Comparison of ENCODE assay signal across 20 cellular contexts in genomic region chr6:11701568-11701967, GRCh38.
DNase-seq lines count a peak whose midpoint lies in the region; ATAC-seq, FAIRE-seq and TF ChIP-seq lines count a peak whose summit lies in the region.
"Had no signal": no experiment of that assay in that cellular context is flagged by ENCODE, and none has a peak within 500 bp of the region (broad histone marks: within the 10 kb centered on the region; RNA-seq: fewer than 3 reads in every experiment).

No MANE protein-coding gene starts in this region.

- H3K27ac Mint-ChIP-seq in MCF 10A (ENCODE audit: low read depth, unreplicated experiment), result no peak overlapping the region
- H3K27ac Mint-ChIP-seq in dendritic cell treated with granulocyte-macrophage colony-stimulating factor and Interleukin-4, amounts not matched to agents 40 ng/mL and 50 ng/mL, for 4 days, result peak overlapping the region; percentile 26

- peaks cover 6% of the 10 kb centered on the region for H3K36me3 Mint-ChIP-seq in MCF 10A (ENCODE audit: insufficient read depth, unreplicated experiment)
- H3K36me3 Mint-ChIP-seq in dendritic cell treated with granulocyte-macrophage colony-stimulating factor and Interleukin-4, amounts not matched to agents 40 ng/mL and 50 ng/mL, for 4 days (ENCODE audit: low read depth), result no peaks in the 10 kb centered on the region

- ATAC-seq in PC-3, result no peak; the same call in 1 of the 2 replicates

- no TSS peak for BruUV-seq in MCF 10A (replicated peaks; lab: Mats Ljungman, UMichigan)
- no TSS peak for BruUV-seq in PC-3 (replicated peaks; lab: Mats Ljungman, UMichigan)

- 83 to 99% methylated on average over 6 of the region's 6 CpGs for WGBS in thyroid gland, 2 donors
- WGBS in small intestine, 3 donors, result 86 to 93% (median 87%) methylated on average over 6 of the region's 6 CpGs

- DNase-seq in MCF 10A (ENCODE audit: unreplicated experiment) (peak; percentile 20), breast epithelium (ENCODE audit: low spot score in 2 of 2) (no peak), PC-3 (peak; percentile 7), thyroid gland (no peak), small intestine (no peak), cardiac septum (ENCODE audit: low spot score) (no peak)
- DNase-seq in stimulated activated CD8-positive, alpha-beta memory T cell treated with anti-CD3 and anti-CD28 coated beads, Interleukin-4, amount 100 ng/mL, for 48 hours, result no peak
- DNase-seq: DMS79, H7, HFFc6, Karpas-422, NCI-H1417, NCI-H187 treated with DMSO at 0.1 percent for 48 hours, NCI-H2227 treated with DMSO at 0.1 percent for 48 hours, NCI-H510A treated with DMSO at 0.1 percent for 48 hours, NCI-H82, SJCRH30 had no signal

- H3K27me3 ChIP-seq in breast epithelium (no peaks in the 10 kb centered on the region), PC-3 (ENCODE audit: low read length) (no peaks in the 10 kb centered on the region), thyroid gland (no peaks in the 10 kb centered on the region), small intestine (ENCODE audit: control insufficient read depth in 2 of 2, insufficient read depth in 2 of 2, low read length in 2 of 2) (no peaks in the 10 kb centered on the region)
- H3K27me3 ChIP-seq: SJCRH30 had no signal

- intact Hi-C loops in MCF 10A (cut with micrococcal nuclease), result loop anchor here (2.0 to 5.0 kb wide), 2 partner anchors 47 to 221 kb away; no protein-coding TSS in a partner anchor
- intact Hi-C loops in breast epithelium (cut with DNase I; ENCODE audit: low total_unique reads), result no loop called here
- intact Hi-C loops in PC-3 (cut with micrococcal nuclease), result loop anchor here (10.0 kb wide), 1 partner anchor 153 kb away; no protein-coding TSS in a partner anchor
- intact Hi-C loops in dendritic cell treated with granulocyte-macrophage colony-stimulating factor and Interleukin-4, amounts not matched to agents 40 ng/mL and 50 ng/mL, for 4 days (cut with micrococcal nuclease), result no loop called here
- intact Hi-C loops in thyroid gland (cut with DNase I), result no loop called here
- intact Hi-C loops in cardiac septum (cut with DNase I), result no loop called here

- no peaks in the 10 kb centered on the region for H3K9me3 Mint-ChIP-seq in MCF 10A (ENCODE audit: unreplicated experiment)
- H3K9me3 Mint-ChIP-seq in dendritic cell treated with granulocyte-macrophage colony-stimulating factor and Interleukin-4, amounts not matched to agents 40 ng/mL and 50 ng/mL, for 4 days, result no peaks in the 10 kb centered on the region
- H3K9me3 Mint-ChIP-seq: HFFc6 had no signal

- POLR2A ChIA-PET in MCF 10A (lab: Yijun Ruan, JAX) (interaction anchor here (0.6 to 6.8 kb wide), 5 partner anchors 44 to 312 kb away, joined by 3 to 37 read pairs (median 3); partner anchors contain the start of gene HIVEP1), PC-3 (lab: Charles Lee; ENCODE audit: unreplicated experiment) (no interaction called here)

- H3K9ac ChIP-seq in PC-3 (ENCODE audit: low read length), result no peak overlapping the region

- no peaks in the 10 kb centered on the region for H3F3A ChIP-seq in PC-3 (ENCODE audit: low read length, unreplicated experiment)

- TF ChIP-seq CTCF in MCF 10A (IDR thresholded peaks at IDR 0.05; ENCODE audit: unreplicated experiment), result no peak
- no peak for TF ChIP-seq CTCF in breast epithelium (IDR thresholded peaks at IDR 0.05)
- TF ChIP-seq CTCF in PC-3 (conservative IDR thresholded peaks at IDR 0.05; ENCODE audit: low read depth, low read length), result no peak
- TF ChIP-seq CTCF in thyroid gland (IDR thresholded peaks at IDR 0.05), result no peak

- no peaks in the 10 kb centered on the region for H3K79me2 ChIP-seq in PC-3 (ENCODE audit: low read length)

- H3K27me3 Mint-ChIP-seq in MCF 10A (ENCODE audit: insufficient read depth, unreplicated experiment), result no peaks in the 10 kb centered on the region
- no peaks in the 10 kb centered on the region for H3K27me3 Mint-ChIP-seq in dendritic cell treated with granulocyte-macrophage colony-stimulating factor and Interleukin-4, amounts not matched to agents 40 ng/mL and 50 ng/mL, for 4 days

- H3K4me3 Mint-ChIP-seq in MCF 10A (ENCODE audit: unreplicated experiment), result no peak overlapping the region
- H3K4me3 Mint-ChIP-seq in dendritic cell treated with granulocyte-macrophage colony-stimulating factor and Interleukin-4, amounts not matched to agents 40 ng/mL and 50 ng/mL, for 4 days, result no peak overlapping the region
- H3K4me3 Mint-ChIP-seq: HFFc6 had no signal

- peaks cover 25% of the 10 kb centered on the region for H3K4me1 Mint-ChIP-seq in MCF 10A (ENCODE audit: insufficient read depth, unreplicated experiment)
- H3K4me1 Mint-ChIP-seq in dendritic cell treated with granulocyte-macrophage colony-stimulating factor and Interleukin-4, amounts not matched to agents 40 ng/mL and 50 ng/mL, for 4 days (ENCODE audit: low read depth), result peaks cover 18% of the 10 kb centered on the region

- H3K9me3 ChIP-seq in breast epithelium, result no peaks in the 10 kb centered on the region
- H3K9me3 ChIP-seq in PC-3 (ENCODE audit: low read length), result no peaks in the 10 kb centered on the region
- no peaks in the 10 kb centered on the region for H3K9me3 ChIP-seq in thyroid gland
- no peaks in the 10 kb centered on the region for H3K9me3 ChIP-seq in small intestine (ENCODE audit: control insufficient read depth, low read depth)
- H3K9me3 ChIP-seq: SJCRH30 had no signal

- H3K27ac ChIP-seq in breast epithelium, result no peak overlapping the region
- no peak overlapping the region for H3K27ac ChIP-seq in PC-3 (ENCODE audit: low read length)
- H3K27ac ChIP-seq in thyroid gland, result no peak overlapping the region
- H3K27ac ChIP-seq in small intestine (ENCODE audit: low read depth in 1 of 2, low read length in 1 of 2), result no peak overlapping the region
- H3K27ac ChIP-seq: C4-2B, SJCRH30 had no signal

- TF ChIP-seq POLR2A in breast epithelium (IDR thresholded peaks at IDR 0.05) (no peak), thyroid gland (IDR thresholded peaks at IDR 0.05) (no peak)

- H3K4me1 ChIP-seq in breast epithelium (no peaks in the 10 kb centered on the region), PC-3 (ENCODE audit: insufficient read depth, low read length) (peaks cover 15% of the 10 kb centered on the region), thyroid gland (no peaks in the 10 kb centered on the region), small intestine (ENCODE audit: control insufficient read depth in 2 of 2, insufficient read depth in 1 of 2, low read depth in 1 of 2, low read length in 1 of 2) (peaks cover 0 to 2% of the 10 kb centered on the region in 2 donors)
- H3K4me1 ChIP-seq: SJCRH30 had no signal

- CTCF ChIA-PET in MCF 10A (lab: Yijun Ruan, JAX) (interaction anchor here (0.6 to 2.9 kb wide), 11 partner anchors 9 to 1771 kb away, joined by 3 to 14 read pairs (median 4); no protein-coding TSS in a partner anchor), PC-3 (lab: Charles Lee) (no interaction called here)

- no peak overlapping the region for H3K4me2 ChIP-seq in PC-3 (ENCODE audit: low read length)

- no peaks in the 10 kb centered on the region for H3K9me2 ChIP-seq in PC-3 (replicated peaks; ENCODE audit: low read length)

- H3K36me3 ChIP-seq in breast epithelium (no peaks in the 10 kb centered on the region), PC-3 (ENCODE audit: low read depth, low read length) (no peaks in the 10 kb centered on the region), thyroid gland (no peaks in the 10 kb centered on the region), small intestine (ENCODE audit: control insufficient read depth in 2 of 2, insufficient read depth in 2 of 2, low read length in 2 of 2) (no peaks in the 10 kb centered on the region)
- H3K36me3 ChIP-seq: SJCRH30 had no signal

- no peaks in the 10 kb centered on the region for H4K20me1 ChIP-seq in PC-3 (ENCODE audit: low read length)

- FAIRE-seq in small intestine (lab: Jason Lieb, UNC), result no peak
- FAIRE-seq: GM18507 had no signal

- no peak overlapping the region for H2AFZ ChIP-seq in PC-3 (ENCODE audit: low read length)

- H3K4me3 ChIP-seq in breast epithelium (no peak overlapping the region), PC-3 (ENCODE audit: low read length) (no peak overlapping the region), thyroid gland (replicated peaks in 1 of 3) (no peak overlapping the region), small intestine (ENCODE audit: low read depth in 1 of 2, low read length in 2 of 2) (no peak overlapping the region)
- H3K4me3 ChIP-seq: SJCRH30 had no signal

Comparison
In these comparisons a context has a peak if more than half of its experiments do, and no peak if none do; other contexts are left out.
1. DNase-seq: peak in MCF 10A (single experiment) and PC-3 (single experiment); none in breast epithelium (0 of 2), thyroid gland (0 of 2), small intestine (single experiment), cardiac septum (single experiment) and stimulated activated CD8-positive, alpha-beta memory T cell treated with anti-CD3 and anti-CD28 coated beads, Interleukin-4, amount 100 ng/mL, for 48 hours (single experiment).
2. intact Hi-C loops: an anchor here in MCF 10A (2.0 to 5.0 kb wide) and PC-3 (10.0 kb wide); none called in breast epithelium, dendritic cell treated with granulocyte-macrophage colony-stimulating factor and Interleukin-4, amounts not matched to agents 40 ng/mL and 50 ng/mL, for 4 days, thyroid gland and cardiac septum.